ENCODE assay signal across 9 cellular contexts in genomic region chr6:28864321-28864923, GRCh38. TPM values are rescaled to one million over a fixed set of nuclear protein-coding genes. Genes with fewer than 3 reads are reported as not detected.
DNase-seq lines count a peak whose midpoint lies in the region; ATAC-seq, FAIRE-seq and TF ChIP-seq lines count a peak whose summit lies in the region.
"Had no signal": no experiment of that assay in that cellular context is flagged by ENCODE, and none has a peak within 500 bp of the region (broad histone marks: within the 10 kb centered on the region; RNA-seq: fewer than 3 reads in every experiment).

No MANE protein-coding gene starts in this region.

- no peaks in the 10 kb centered on the region for H3K9me2 ChIP-seq in PC-9 (ENCODE audit: insufficient read depth)

- H3K27ac ChIP-seq in PC-9 (no peak overlapping the region), prostate gland (peak overlapping the region; percentile 75 to 76)

- peak overlapping the region; percentile 94 for H2AFZ ChIP-seq in PC-9

- POLR2A ChIA-PET in PC-9 (lab: Charles Lee; ENCODE audit: unreplicated experiment) = interaction anchor here (0.7 kb wide), 1 partner anchor 1303 kb away, joined by 4 read pairs; no protein-coding TSS in a partner anchor

- TF ChIP-seq POLR2A in erythroblast (IDR thresholded peaks at IDR 0.05; ENCODE audit: low read length) (peak; percentile 11), prostate gland (IDR thresholded peaks at IDR 0.05) (no peak), H54 (IDR thresholded peaks at IDR 0.05; ENCODE audit: low read depth, low read length) (no peak)

- DNase-seq in GM06990 (ENCODE audit: extremely low read depth, insufficient read length) (no peak), PC-9 (peak in 1 of 2 experiments; percentile 67), erythroblast (lab: John Stamatoyannopoulos, UW) (no peak), prostate gland (ENCODE audit: low spot score) (peak; percentile 78), mesenteric fat pad (ENCODE audit: low spot score) (no peak), H54 (ENCODE audit: insufficient read length, low spot score) (no peak), inferior parietal cortex (ENCODE audit: extremely low spot score) (no peak)

- no peaks in the 10 kb centered on the region for H3K79me2 ChIP-seq in PC-9 (ENCODE audit: low read depth)

- WGBS in prostate gland = 41% methylated on average over 25 of the region's 25 CpGs

- H3K4me3 ChIP-seq in GM06990 (replicated peaks; ENCODE audit: low read depth, low read length) (peak overlapping the region; percentile 77), PC-9 (peak overlapping the region; percentile 81), prostate gland (peak overlapping the region; percentile 55 to 56)

- H3K27me3 ChIP-seq in GM06990 (replicated peaks; ENCODE audit: control insufficient read depth, insufficient read depth, low read length) (no peaks in the 10 kb centered on the region), PC-9 (ENCODE audit: insufficient read depth, low read depth) (no peaks in the 10 kb centered on the region), prostate gland (replicated peaks; ENCODE audit: insufficient read depth) (no peaks in the 10 kb centered on the region)

- intact Hi-C loops in PC-9 (cut with micrococcal nuclease; ENCODE audit: unreplicated experiment) = loop anchor here (10.0 kb wide), 1 partner anchor 120 kb away; no protein-coding TSS in a partner anchor
- intact Hi-C loops in prostate gland (cut with DNase I) = no loop called here

- no peak for FAIRE-seq in H54 (lab: Jason Lieb, UNC)
- FAIRE-seq: TTC549 had no signal

- no peak for TF ChIP-seq CTCF in GM06990 (IDR thresholded peaks at IDR 0.05; ENCODE audit: insufficient read depth, low read length, poor library complexity, severe bottlenecking)
- no peak for TF ChIP-seq CTCF in PC-9 (conservative IDR thresholded peaks at IDR 0.05)
- no peak for TF ChIP-seq CTCF in prostate gland (IDR thresholded peaks at IDR 0.05)

- BruUV-seq in PC-9 (replicated peaks; lab: Mats Ljungman, UMichigan) = no TSS peak

- peak overlapping the region; percentile 89 for H3K4me2 ChIP-seq in PC-9

- CTCF ChIA-PET in PC-9 (lab: Charles Lee) = interaction anchor here (0.6 kb wide), 1 partner anchor 130 kb away, joined by 3 read pairs; no protein-coding TSS in a partner anchor

- H3K4me1 ChIP-seq in PC-9 (replicated peaks; ENCODE audit: insufficient read depth) (peaks cover 12% of the 10 kb centered on the region), prostate gland (replicated peaks) (no peaks in the 10 kb centered on the region)

- H3K9me3 ChIP-seq in PC-9 (ENCODE audit: insufficient read depth, low read depth) (no peaks in the 10 kb centered on the region), prostate gland (no peaks in the 10 kb centered on the region)

- ATAC-seq in HG02610 (IDR thresholded peaks at IDR 0.05; ENCODE audit: unreplicated experiment) = no peak

- no peaks in the 10 kb centered on the region for H4K20me1 ChIP-seq in PC-9 (ENCODE audit: insufficient read depth)

- H3K36me3 ChIP-seq in GM06990 (ENCODE audit: control insufficient read depth, insufficient read depth, low read length) = no peaks in the 10 kb centered on the region
- H3K36me3 ChIP-seq in PC-9 (ENCODE audit: low read depth) = no peaks in the 10 kb centered on the region
- no peaks in the 10 kb centered on the region for H3K36me3 ChIP-seq in prostate gland

- peaks cover 18% of the 10 kb centered on the region for H3F3A ChIP-seq in PC-9 (ENCODE audit: insufficient read depth, low read depth)

RNA-seq across cellular contexts. Expression of gene TRIM27, which starts 59.4 kb away (rescaled TPM):
- total RNA-seq in PC-9 (2021) = 67.2 and 86.2 TPM in 2 replicates
- total RNA-seq in prostate gland = 10 to 100 TPM; 79.2 to 85.7 TPM
- 39.6 TPM for total RNA-seq in mesenteric fat pad
